8 cellular contexts compared by ENCODE assay signal in the genomic region with DNA sequence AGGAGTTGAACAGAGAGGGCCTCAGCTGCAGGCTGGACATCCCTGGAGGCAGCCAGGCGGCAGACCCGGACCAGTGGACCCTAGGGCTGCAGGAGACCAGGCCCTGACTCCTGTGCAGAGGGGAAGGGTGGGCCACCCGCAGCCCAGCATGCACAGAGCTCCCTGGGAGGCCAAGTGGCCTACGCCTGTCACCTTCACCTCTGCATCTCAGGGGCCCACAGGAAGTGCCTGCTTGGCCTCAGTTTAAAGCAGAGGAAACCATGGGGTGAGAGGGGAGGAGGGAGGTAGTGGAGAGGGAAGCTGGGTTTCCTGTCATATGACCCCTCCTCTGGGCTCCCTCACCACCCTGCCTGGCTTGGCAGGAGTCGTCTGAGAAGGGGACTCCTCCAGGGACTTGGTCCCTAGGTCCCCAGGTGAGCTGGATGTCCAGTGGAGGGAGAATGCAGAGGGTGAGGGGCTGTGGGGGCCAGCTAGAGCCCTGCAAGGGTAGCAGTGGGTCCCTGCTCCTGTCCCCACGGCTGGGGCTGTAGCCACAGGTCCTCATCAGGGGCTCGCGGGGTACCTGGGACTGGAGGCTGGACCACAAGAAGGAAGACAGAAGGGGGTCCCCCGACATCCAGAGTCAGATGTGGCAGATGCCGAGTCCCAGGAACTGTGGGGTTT. TPM values are rescaled to one million over a fixed set of nuclear protein-coding genes. Genes with fewer than 3 reads are reported as not detected.
DNase-seq lines count a peak whose midpoint lies in the region; ATAC-seq, FAIRE-seq and TF ChIP-seq lines count a peak whose summit lies in the region.

A gene with protein sequence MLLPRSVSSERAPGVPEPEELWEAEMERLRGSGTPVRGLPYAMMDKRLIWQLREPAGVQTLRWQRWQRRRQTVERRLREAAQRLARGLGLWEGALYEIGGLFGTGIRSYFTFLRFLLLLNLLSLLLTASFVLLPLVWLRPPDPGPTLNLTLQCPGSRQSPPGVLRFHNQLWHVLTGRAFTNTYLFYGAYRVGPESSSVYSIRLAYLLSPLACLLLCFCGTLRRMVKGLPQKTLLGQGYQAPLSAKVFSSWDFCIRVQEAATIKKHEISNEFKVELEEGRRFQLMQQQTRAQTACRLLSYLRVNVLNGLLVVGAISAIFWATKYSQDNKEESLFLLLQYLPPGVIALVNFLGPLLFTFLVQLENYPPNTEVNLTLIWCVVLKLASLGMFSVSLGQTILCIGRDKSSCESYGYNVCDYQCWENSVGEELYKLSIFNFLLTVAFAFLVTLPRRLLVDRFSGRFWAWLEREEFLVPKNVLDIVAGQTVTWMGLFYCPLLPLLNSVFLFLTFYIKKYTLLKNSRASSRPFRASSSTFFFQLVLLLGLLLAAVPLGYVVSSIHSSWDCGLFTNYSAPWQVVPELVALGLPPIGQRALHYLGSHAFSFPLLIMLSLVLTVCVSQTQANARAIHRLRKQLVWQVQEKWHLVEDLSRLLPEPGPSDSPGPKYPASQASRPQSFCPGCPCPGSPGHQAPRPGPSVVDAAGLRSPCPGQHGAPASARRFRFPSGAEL (plus strand): TSS at position 333 of the 663 bp plus-strand sequence. CDS start 818 bp downstream, outside the sequence.

- TF ChIP-seq POLR2A in GM12892 (IDR thresholded peaks at IDR 0.05; ENCODE audit: low read depth, low read length) = peak; percentile 78

- H3K27me3 Mint-ChIP-seq in activated CD8-positive, alpha-beta memory T cell treated with anti-CD3 and anti-CD28 coated beads, Interleukin-2, amount 10 ng/mL, durations not matched to agents 7 days and 5 days = no peaks in the 10 kb centered on the region

- H3K27ac ChIP-seq in MM.1S (ENCODE audit: low read length) (peak within 1 kb of the TSS; percentile 83), left ventricle myocardium inferior (replicated peaks) (peak within 1 kb of the TSS; percentile 93)

- peak within 1 kb of the TSS; percentile 72 for H3K4me3 Mint-ChIP-seq in activated CD8-positive, alpha-beta memory T cell treated with anti-CD3 and anti-CD28 coated beads, Interleukin-2, amount 10 ng/mL, durations not matched to agents 7 days and 5 days

- H3K27ac Mint-ChIP-seq in activated CD8-positive, alpha-beta memory T cell treated with anti-CD3 and anti-CD28 coated beads, Interleukin-2, amount 10 ng/mL, durations not matched to agents 7 days and 5 days = peak within 1 kb of the TSS; percentile 99

- DNase-seq in GM12892 (ENCODE audit: insufficient read length) (peak; percentile 72), MM.1S (peak; percentile 91), left ventricle myocardium inferior (no peak), posterior cingulate gyrus (no peak), DMS114 treated with DMSO at 0.1 percent for 48 hours (lab: John Stamatoyannopoulos, UW; ENCODE audit: unreplicated experiment) (no peak)
- peak; percentile 95 for DNase-seq in activated CD8-positive, alpha-beta memory T cell treated with anti-CD3 and anti-CD28 coated beads, Interleukin-2, amount 10 ng/mL, durations not matched to agents 7 days and 5 days
- DNase-seq in stimulated activated CD8-positive, alpha-beta memory T cell treated with anti-CD3 and anti-CD28 coated beads, Interleukin-15, amount 100 ng/mL, for 48 hours (ENCODE audit: low read depth in 2 of 2) = peak; percentile 62 to 73

- no peaks in the 10 kb centered on the region for H3K9me3 Mint-ChIP-seq in activated CD8-positive, alpha-beta memory T cell treated with anti-CD3 and anti-CD28 coated beads, Interleukin-2, amount 10 ng/mL, durations not matched to agents 7 days and 5 days (ENCODE audit: low read depth)

- peaks cover 28% of the 10 kb centered on the region for H3F3A ChIP-seq in MM.1S (ENCODE audit: insufficient read depth, low read length)

- H4K20me1 ChIP-seq in MM.1S (ENCODE audit: insufficient read depth, low read length) = no peaks in the 10 kb centered on the region

- TF ChIP-seq CTCF in MM.1S (IDR thresholded peaks at IDR 0.05; ENCODE audit: low read length) (no peak), left ventricle myocardium inferior (IDR thresholded peaks at IDR 0.05; ENCODE audit: borderline replicate concordance) (no peak)

- CTCF ChIA-PET in activated CD8-positive, alpha-beta memory T cell treated with anti-CD3 and anti-CD28 coated beads, Interleukin-2, amount 10 ng/mL, durations not matched to agents 7 days and 5 days (lab: Charles Lee) = interaction anchor here (0.8 to 17.0 kb wide), 9 partner anchors 6 to 991 kb away, joined by 3 to 257 read pairs (median 3); no protein-coding TSS in a partner anchor

- H3K79me2 ChIP-seq in MM.1S (ENCODE audit: low read length) = peaks cover 82% of the 10 kb centered on the region

- H3K36me3 Mint-ChIP-seq in activated CD8-positive, alpha-beta memory T cell treated with anti-CD3 and anti-CD28 coated beads, Interleukin-2, amount 10 ng/mL, durations not matched to agents 7 days and 5 days = peaks cover 48% of the 10 kb centered on the region

- intact Hi-C loops in left ventricle myocardium inferior (cut with micrococcal nuclease) = no loop called here
- intact Hi-C loops in posterior cingulate gyrus (cut with DNase I) = loop anchor here (10.0 kb wide), 1 partner anchor 294 kb away; no protein-coding TSS in a partner anchor

- H3K9ac ChIP-seq in MM.1S (ENCODE audit: low read length) = peak within 1 kb of the TSS; percentile 93

- H2AFZ ChIP-seq in MM.1S (ENCODE audit: low read length) = no peak within 1 kb of the TSS

- H3K9me3 ChIP-seq in MM.1S (replicated peaks; ENCODE audit: insufficient read depth, low read length) (no peaks in the 10 kb centered on the region), left ventricle myocardium inferior (replicated peaks) (no peaks in the 10 kb centered on the region)

- peak; percentile 52 for ATAC-seq in activated CD8-positive, alpha-beta memory T cell treated with anti-CD3 and anti-CD28 coated beads, Interleukin-2, amount 10 ng/mL, durations not matched to agents 7 days and 5 days
- no peak for ATAC-seq in GM21717 (IDR thresholded peaks at IDR 0.05; ENCODE audit: unreplicated experiment)

- H3K4me2 ChIP-seq in MM.1S (ENCODE audit: low read depth, low read length) = peak within 1 kb of the TSS; percentile 97

- H3K4me1 ChIP-seq in MM.1S (ENCODE audit: low read length) = peaks cover 47% of the 10 kb centered on the region
- peaks cover 76% of the 10 kb centered on the region for H3K4me1 ChIP-seq in left ventricle myocardium inferior

- H3K4me1 Mint-ChIP-seq in activated CD8-positive, alpha-beta memory T cell treated with anti-CD3 and anti-CD28 coated beads, Interleukin-2, amount 10 ng/mL, durations not matched to agents 7 days and 5 days = peaks cover 55% of the 10 kb centered on the region

- no peaks in the 10 kb centered on the region for H3K9me2 ChIP-seq in MM.1S (replicated peaks; ENCODE audit: insufficient read depth, low read length)

- H3K27me3 ChIP-seq in MM.1S (replicated peaks; ENCODE audit: insufficient read depth, low read length) = no peaks in the 10 kb centered on the region
- no peaks in the 10 kb centered on the region for H3K27me3 ChIP-seq in left ventricle myocardium inferior (ENCODE audit: low read depth)

- H3K36me3 ChIP-seq in MM.1S (replicated peaks; ENCODE audit: insufficient read depth, low read length) (peaks cover 4% of the 10 kb centered on the region), left ventricle myocardium inferior (peaks cover 2% of the 10 kb centered on the region)

- peak; percentile 89 for FAIRE-seq in GM12892 (lab: Jason Lieb, UNC)

- H3K4me3 ChIP-seq in MM.1S (ENCODE audit: low read length) (peak within 1 kb of the TSS; percentile 74), left ventricle myocardium inferior (peak within 1 kb of the TSS; percentile 48)

RNA-seq across cellular contexts. Expression of the gene that starts here (rescaled TPM):
- 53.3 TPM for polyA plus RNA-seq in GM12892 (2012; ENCODE audit: missing spikeins)
- 100 to 1,000 TPM; 251 to 292 TPM for total RNA-seq in activated CD8-positive, alpha-beta memory T cell treated with anti-CD3 and anti-CD28 coated beads, Interleukin-2, amount 10 ng/mL, durations not matched to agents 7 days and 5 days
- 1.3 TPM for total RNA-seq in left ventricle myocardium inferior

Comparison
In these comparisons a context has a peak if more than half of its experiments do, and no peak if none do; other contexts are left out.
1. RNA of the gene that starts here (total RNA-seq): 251 to 292 TPM in activated CD8-positive, alpha-beta memory T cell treated with anti-CD3 and anti-CD28 coated beads, Interleukin-2, amount 10 ng/mL, durations not matched to agents 7 days and 5 days; 1.3 TPM in left ventricle myocardium inferior (single experiment); every median in the first group is over 100 times any median in the second.
2. DNase-seq: peak in GM12892 (single experiment), MM.1S (single experiment), activated CD8-positive, alpha-beta memory T cell treated with anti-CD3 and anti-CD28 coated beads, Interleukin-2, amount 10 ng/mL, durations not matched to agents 7 days and 5 days (single experiment) and stimulated activated CD8-positive, alpha-beta memory T cell treated with anti-CD3 and anti-CD28 coated beads, Interleukin-15, amount 100 ng/mL, for 48 hours (2 of 2); none in left ventricle myocardium inferior (single experiment), posterior cingulate gyrus (0 of 10) and DMS114 treated with DMSO at 0.1 percent for 48 hours (single experiment).